8 cellular contexts compared by ENCODE assay signal in the genomic region with DNA sequence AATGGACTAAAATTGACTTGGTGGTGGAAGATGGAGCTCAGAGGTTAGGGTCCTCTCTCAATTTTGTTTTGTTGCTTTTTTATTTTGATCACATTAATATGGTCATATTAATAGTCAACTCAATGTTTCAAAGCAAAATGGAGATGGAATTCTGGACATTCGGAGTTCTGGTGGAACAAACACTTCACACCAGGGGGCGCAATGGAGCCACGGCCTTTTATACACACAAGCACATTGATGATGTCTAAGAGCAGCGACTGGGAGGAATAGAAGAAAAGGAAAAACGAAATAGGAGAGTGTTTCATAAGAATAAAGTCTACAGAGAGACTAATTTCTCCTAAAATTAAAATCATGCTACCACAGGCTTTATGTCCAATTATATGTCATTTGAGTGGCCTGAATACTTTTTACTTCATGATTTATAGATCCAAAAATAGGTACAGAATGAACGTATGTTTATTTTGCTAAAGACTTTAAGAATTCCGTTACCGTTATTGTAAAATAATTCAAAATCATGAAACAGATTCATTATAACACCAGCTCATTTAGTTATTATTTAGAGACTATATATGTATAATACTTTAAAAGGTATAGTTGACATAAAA.
DNase-seq lines count a peak whose midpoint lies in the region; ATAC-seq, FAIRE-seq and TF ChIP-seq lines count a peak whose summit lies in the region.

No MANE protein-coding gene starts in this region.

- peak; percentile 70 for TF ChIP-seq CTCF in GM13976 (IDR thresholded peaks at IDR 0.05; ENCODE audit: borderline replicate concordance, control extremely low read depth, extremely low read depth, insufficient read depth, missing control alignments)

- no peak overlapping the region for H2AFZ ChIP-seq in mesenchymal stem cell (ENCODE audit: low read depth, low read length)

- ATAC-seq in HG03095 (IDR thresholded peaks at IDR 0.05; ENCODE audit: unreplicated experiment): peak; percentile 75
- ATAC-seq in activated CD4-positive, alpha-beta T cell treated with anti-CD3 and anti-CD28 coated beads for 36 hours: no peak

- CTCF ChIA-PET in activated CD4-positive, alpha-beta T cell treated with anti-CD3 and anti-CD28 coated beads for 36 hours (lab: Charles Lee): interaction anchor here (0.6 to 8.1 kb wide), 10 partner anchors 9 to 817 kb away, joined by 3 to 49 read pairs (median 4); no protein-coding TSS in a partner anchor

- H2BK120ac ChIP-seq in mesenchymal stem cell (ENCODE audit: low read depth, low read length): no peak overlapping the region

- WGBS in mesenchymal stem cell: 8% methylated on average over 2 of the region's 8 CpGs

- peak; percentile 94 for FAIRE-seq in A204.1 (lab: Jason Lieb, UNC)

- no peaks in the 10 kb centered on the region for H3K79me1 ChIP-seq in mesenchymal stem cell (replicated peaks; ENCODE audit: low read length, poor library complexity, severe bottlenecking)

- no peaks in the 10 kb centered on the region for H3K36me3 Mint-ChIP-seq in activated CD4-positive, alpha-beta T cell treated with anti-CD3 and anti-CD28 coated beads for 36 hours (ENCODE audit: low read depth)

- DNase-seq in GM13976 (ENCODE audit: low spot score) (peak; percentile 42), NCI-H226 (peak; percentile 52), dermis microvascular lymphatic vessel endothelial cell (ENCODE audit: low read depth in 2 of 2) (peak; percentile 55 to 83), mesenchymal stem cell (peak; percentile 74)
- DNase-seq in activated CD4-positive, alpha-beta T cell treated with anti-CD3 and anti-CD28 coated beads for 36 hours: peak; percentile 85
- peak; percentile 86 for DNase-seq in stimulated activated CD8-positive, alpha-beta memory T cell treated with anti-CD3 and anti-CD28 coated beads, Interleukin-4, amount 100 ng/mL, for 48 hours

- H2AK5ac ChIP-seq in mesenchymal stem cell (ENCODE audit: low read length, severe bottlenecking): no peak overlapping the region

- no peak overlapping the region for H3K27ac Mint-ChIP-seq in activated CD4-positive, alpha-beta T cell treated with anti-CD3 and anti-CD28 coated beads for 36 hours

- no peaks in the 10 kb centered on the region for H3K4me1 ChIP-seq in mesenchymal stem cell (ENCODE audit: control insufficient read depth, insufficient read depth, low read depth, low read length)

- H3K14ac ChIP-seq in mesenchymal stem cell (ENCODE audit: low read length in 2 of 2): no peak overlapping the region

- no peaks in the 10 kb centered on the region for H3K9me3 Mint-ChIP-seq in activated CD4-positive, alpha-beta T cell treated with anti-CD3 and anti-CD28 coated beads for 36 hours (ENCODE audit: low read depth)

- H2BK5ac ChIP-seq in mesenchymal stem cell (ENCODE audit: low read depth, low read length, poor library complexity, severe bottlenecking): no peak overlapping the region

- H3K23ac ChIP-seq in mesenchymal stem cell (ENCODE audit: low read length in 2 of 2): no peak overlapping the region

- no peak overlapping the region for H4K8ac ChIP-seq in mesenchymal stem cell (ENCODE audit: low read length)

- no peak overlapping the region for H3K4me3 Mint-ChIP-seq in activated CD4-positive, alpha-beta T cell treated with anti-CD3 and anti-CD28 coated beads for 36 hours

- H3K27me3 ChIP-seq in mesenchymal stem cell (ENCODE audit: control insufficient read depth in 1 of 2, insufficient read depth in 1 of 2, low read length in 2 of 2): no peaks in the 10 kb centered on the region

- no peak overlapping the region for H3K4me2 ChIP-seq in mesenchymal stem cell (ENCODE audit: low read length, poor library complexity, severe bottlenecking)

- no peak overlapping the region for H3K27ac ChIP-seq in mesenchymal stem cell (ENCODE audit: low read length, poor library complexity, severe bottlenecking)

- peaks cover 9% of the 10 kb centered on the region for H3K27me3 Mint-ChIP-seq in activated CD4-positive, alpha-beta T cell treated with anti-CD3 and anti-CD28 coated beads for 36 hours

- H3K9me3 ChIP-seq in mesenchymal stem cell (ENCODE audit: control insufficient read depth, low read length): no peaks in the 10 kb centered on the region

- in situ Hi-C loops in GM13976 (cut with MboI; ENCODE audit: low sequenced_read_pairs, unreplicated experiment): no loop called here

- peaks cover 19% of the 10 kb centered on the region for H3K4me1 Mint-ChIP-seq in activated CD4-positive, alpha-beta T cell treated with anti-CD3 and anti-CD28 coated beads for 36 hours

- H2BK12ac ChIP-seq in mesenchymal stem cell (ENCODE audit: low read length in 2 of 2): no peak overlapping the region

- H3K36me3 ChIP-seq in mesenchymal stem cell (ENCODE audit: control insufficient read depth in 1 of 2, insufficient read depth in 2 of 2, low read depth in 1 of 2, low read length in 2 of 2): no peaks in the 10 kb centered on the region

- no peak overlapping the region for H3K18ac ChIP-seq in mesenchymal stem cell (ENCODE audit: low read depth in 1 of 2, low read length in 2 of 2)

- H3K4ac ChIP-seq in mesenchymal stem cell (ENCODE audit: low read depth in 1 of 2, low read length in 2 of 2): no peak overlapping the region

- H2BK15ac ChIP-seq in mesenchymal stem cell (ENCODE audit: low read depth, poor library complexity, severe bottlenecking): no peak overlapping the region

- POLR2A ChIA-PET in activated CD4-positive, alpha-beta T cell treated with anti-CD3 and anti-CD28 coated beads for 36 hours (lab: Charles Lee): no interaction called here

- no peak overlapping the region for H4K91ac ChIP-seq in mesenchymal stem cell (ENCODE audit: low read length)

- intact Hi-C loops in activated CD4-positive, alpha-beta T cell treated with anti-CD3 and anti-CD28 coated beads for 36 hours (cut with DNase I, micrococcal nuclease): loop anchor here (1.0 to 10.0 kb wide), 7 partner anchors 21 to 1260 kb away; partner anchors contain the start of genes SAMD5 (in 1 of the 2) and SUMO4 (in 1 of the 2)

- H3K4me3 ChIP-seq in mesenchymal stem cell (ENCODE audit: insufficient read depth in 1 of 2, low read depth in 1 of 2, low read length in 2 of 2): peak overlapping the region in 1 of 2 experiments; percentile 57

- H3K9ac ChIP-seq in mesenchymal stem cell (ENCODE audit: low read length): peak overlapping the region; percentile 81
